7 cellular contexts compared by ENCODE assay signal in genomic region chr6:119490050-119490449, GRCh38.
A peak's percentile ranks its signal among the peaks of the same experiment; 100 is the strongest.
DNase-seq lines count a peak whose midpoint lies in the region; ATAC-seq and TF ChIP-seq lines count a peak whose summit lies in the region.
"Not testable (repeated sequence)": the region's sequence is repeated elsewhere in the genome, so short reads cannot be mapped to it uniquely, and the experiment has no call there.

No MANE protein-coding gene starts in this region.

- H4K20me1 ChIP-seq in MM.1S (ENCODE audit: insufficient read depth, low read length), result not testable (repeated sequence)

- H3K27ac Mint-ChIP-seq in T-helper 2 cell treated with Interferon-gamma antibody and Interleukin-4, amounts not matched to agents 5 μg/mL and 100 μg/mL, for 36 hours, result peak overlapping the region; percentile 84
- peak overlapping the region; percentile 75 for H3K27ac Mint-ChIP-seq in activated CD8-positive, alpha-beta T cell treated with anti-CD3 and anti-CD28 coated beads, Interleukin-2, amount 10 ng/mL, durations not matched to agents 7 days and 5 days
- not testable (repeated sequence) for H3K27ac Mint-ChIP-seq in activated T-helper 2 cell treated with anti-CD3 and anti-CD28 coated beads, Interferon-gamma antibody, Interleukin-2, Interleukin-4, amounts not matched to agents 10 μg/mL and 5 μg/mL and 100 μg/mL, durations not matched to agents 14 hours and 24 hours and 36 hours
- H3K27ac Mint-ChIP-seq in activated naive CD8-positive, alpha-beta T cell treated with anti-CD3 and anti-CD28 coated beads, Interleukin-2, amount 10 ng/mL, durations not matched to agents 7 days and 5 days, result peak overlapping the region; percentile 91
- peak overlapping the region in 5 of 6 donors; percentile 5 to 77 (median 46) for H3K27ac Mint-ChIP-seq in naive B cell
- H3K27ac Mint-ChIP-seq in stimulated activated naive CD8-positive, alpha-beta T cell treated with anti-CD3 and anti-CD28 coated beads, Interleukin-15, Interleukin-2, amounts not matched to agents 100 ng/mL and 50 ng/mL, for 24 hours, result peak overlapping the region; percentile 38

- peak overlapping the region; percentile 55 for H3K4me3 Mint-ChIP-seq in T-helper 2 cell treated with Interferon-gamma antibody and Interleukin-4, amounts not matched to agents 5 μg/mL and 100 μg/mL, for 36 hours
- H3K4me3 Mint-ChIP-seq in activated CD8-positive, alpha-beta T cell treated with anti-CD3 and anti-CD28 coated beads, Interleukin-2, amount 10 ng/mL, durations not matched to agents 7 days and 5 days, result peak overlapping the region; percentile 38
- H3K4me3 Mint-ChIP-seq in activated T-helper 2 cell treated with anti-CD3 and anti-CD28 coated beads, Interferon-gamma antibody, Interleukin-2, Interleukin-4, amounts not matched to agents 10 μg/mL and 5 μg/mL and 100 μg/mL, durations not matched to agents 14 hours and 24 hours and 36 hours (ENCODE audit: low read depth), result peak overlapping the region; percentile 3
- peak overlapping the region; percentile 74 for H3K4me3 Mint-ChIP-seq in activated naive CD8-positive, alpha-beta T cell treated with anti-CD3 and anti-CD28 coated beads, Interleukin-2, amount 10 ng/mL, durations not matched to agents 7 days and 5 days
- H3K4me3 Mint-ChIP-seq in naive B cell, result peak overlapping the region in 7 of 8 donors; percentile 3 to 76 (median 54)
- not testable (repeated sequence) for H3K4me3 Mint-ChIP-seq in stimulated activated naive CD8-positive, alpha-beta T cell treated with anti-CD3 and anti-CD28 coated beads, Interleukin-15, Interleukin-2, amounts not matched to agents 100 ng/mL and 50 ng/mL, for 24 hours

- H3K9me3 Mint-ChIP-seq in T-helper 2 cell treated with Interferon-gamma antibody and Interleukin-4, amounts not matched to agents 5 μg/mL and 100 μg/mL, for 36 hours, result peaks cover 19% of the 10 kb centered on the region
- H3K9me3 Mint-ChIP-seq in activated CD8-positive, alpha-beta T cell treated with anti-CD3 and anti-CD28 coated beads, Interleukin-2, amount 10 ng/mL, durations not matched to agents 7 days and 5 days (ENCODE audit: insufficient read depth), result not testable (repeated sequence)
- peaks cover 18% of the 10 kb centered on the region for H3K9me3 Mint-ChIP-seq in activated T-helper 2 cell treated with anti-CD3 and anti-CD28 coated beads, Interferon-gamma antibody, Interleukin-2, Interleukin-4, amounts not matched to agents 10 μg/mL and 5 μg/mL and 100 μg/mL, durations not matched to agents 14 hours and 24 hours and 36 hours
- H3K9me3 Mint-ChIP-seq in activated naive CD8-positive, alpha-beta T cell treated with anti-CD3 and anti-CD28 coated beads, Interleukin-2, amount 10 ng/mL, durations not matched to agents 7 days and 5 days, result peaks cover 16% of the 10 kb centered on the region
- peaks cover 0 to 10% (median 0%) of the 10 kb centered on the region in 7 donors for H3K9me3 Mint-ChIP-seq in naive B cell
- H3K9me3 Mint-ChIP-seq in stimulated activated naive CD8-positive, alpha-beta T cell treated with anti-CD3 and anti-CD28 coated beads, Interleukin-15, Interleukin-2, amounts not matched to agents 100 ng/mL and 50 ng/mL, for 24 hours, result peaks cover 23% of the 10 kb centered on the region

- H3K27me3 Mint-ChIP-seq in T-helper 2 cell treated with Interferon-gamma antibody and Interleukin-4, amounts not matched to agents 5 μg/mL and 100 μg/mL, for 36 hours (ENCODE audit: low read depth), result peaks cover 35% of the 10 kb centered on the region
- H3K27me3 Mint-ChIP-seq in activated CD8-positive, alpha-beta T cell treated with anti-CD3 and anti-CD28 coated beads, Interleukin-2, amount 10 ng/mL, durations not matched to agents 7 days and 5 days (ENCODE audit: low read depth); activated naive CD8-positive, alpha-beta T cell treated with anti-CD3 and anti-CD28 coated beads, Interleukin-2, amount 10 ng/mL, durations not matched to agents 7 days and 5 days; naive B cell; stimulated activated naive CD8-positive, alpha-beta T cell treated with anti-CD3 and anti-CD28 coated beads, Interleukin-15, Interleukin-2, amounts not matched to agents 100 ng/mL and 50 ng/mL, for 24 hours: not testable (repeated sequence)
- peaks cover 28% of the 10 kb centered on the region for H3K27me3 Mint-ChIP-seq in activated T-helper 2 cell treated with anti-CD3 and anti-CD28 coated beads, Interferon-gamma antibody, Interleukin-2, Interleukin-4, amounts not matched to agents 10 μg/mL and 5 μg/mL and 100 μg/mL, durations not matched to agents 14 hours and 24 hours and 36 hours (ENCODE audit: low read depth)

- DNase-seq in MM.1S, result peak; percentile 29
- DNase-seq in T-helper 2 cell treated with Interferon-gamma antibody and Interleukin-4, amounts not matched to agents 5 μg/mL and 100 μg/mL, for 36 hours (ENCODE audit: low spot score); activated CD8-positive, alpha-beta T cell treated with anti-CD3 and anti-CD28 coated beads, Interleukin-2, amount 10 ng/mL, durations not matched to agents 7 days and 5 days; activated T-helper 2 cell treated with anti-CD3 and anti-CD28 coated beads, Interferon-gamma antibody, Interleukin-2, Interleukin-4, amounts not matched to agents 10 μg/mL and 5 μg/mL and 100 μg/mL, durations not matched to agents 14 hours and 24 hours and 36 hours (ENCODE audit: low spot score); activated naive CD8-positive, alpha-beta T cell treated with anti-CD3 and anti-CD28 coated beads, Interleukin-2, amount 10 ng/mL, durations not matched to agents 7 days and 5 days: not testable (repeated sequence)
- peak; percentile 12 for DNase-seq in naive B cell

- peaks cover 20% of the 10 kb centered on the region for H3K4me1 Mint-ChIP-seq in T-helper 2 cell treated with Interferon-gamma antibody and Interleukin-4, amounts not matched to agents 5 μg/mL and 100 μg/mL, for 36 hours (ENCODE audit: low read depth)
- H3K4me1 Mint-ChIP-seq in activated CD8-positive, alpha-beta T cell treated with anti-CD3 and anti-CD28 coated beads, Interleukin-2, amount 10 ng/mL, durations not matched to agents 7 days and 5 days (ENCODE audit: low read depth), result peaks cover 27% of the 10 kb centered on the region
- peaks cover 22% of the 10 kb centered on the region for H3K4me1 Mint-ChIP-seq in activated T-helper 2 cell treated with anti-CD3 and anti-CD28 coated beads, Interferon-gamma antibody, Interleukin-2, Interleukin-4, amounts not matched to agents 10 μg/mL and 5 μg/mL and 100 μg/mL, durations not matched to agents 14 hours and 24 hours and 36 hours (ENCODE audit: low read depth)
- H3K4me1 Mint-ChIP-seq in activated naive CD8-positive, alpha-beta T cell treated with anti-CD3 and anti-CD28 coated beads, Interleukin-2, amount 10 ng/mL, durations not matched to agents 7 days and 5 days, result peaks cover 21% of the 10 kb centered on the region
- H3K4me1 Mint-ChIP-seq in naive B cell, result peaks cover 11 to 19% (median 19%) of the 10 kb centered on the region in 3 donors
- H3K4me1 Mint-ChIP-seq in stimulated activated naive CD8-positive, alpha-beta T cell treated with anti-CD3 and anti-CD28 coated beads, Interleukin-15, Interleukin-2, amounts not matched to agents 100 ng/mL and 50 ng/mL, for 24 hours (ENCODE audit: low read depth), result peaks cover 17% of the 10 kb centered on the region

- not testable (repeated sequence) for H3K9me3 ChIP-seq in MM.1S (replicated peaks; ENCODE audit: insufficient read depth, low read length)

- not testable (repeated sequence) for H3K9ac ChIP-seq in MM.1S (ENCODE audit: low read length)

- not testable (repeated sequence) for ATAC-seq in activated CD8-positive, alpha-beta T cell treated with anti-CD3 and anti-CD28 coated beads, Interleukin-2, amount 10 ng/mL, durations not matched to agents 7 days and 5 days; activated naive CD8-positive, alpha-beta T cell treated with anti-CD3 and anti-CD28 coated beads, Interleukin-2, amount 10 ng/mL, durations not matched to agents 7 days and 5 days (ENCODE audit: low read depth); naive B cell (ENCODE audit: low read depth in 2 of 2)

- POLR2A ChIA-PET in activated CD8-positive, alpha-beta T cell treated with anti-CD3 and anti-CD28 coated beads, Interleukin-2, amount 10 ng/mL, durations not matched to agents 7 days and 5 days (lab: Charles Lee); activated naive CD8-positive, alpha-beta T cell treated with anti-CD3 and anti-CD28 coated beads, Interleukin-2, amount 10 ng/mL, durations not matched to agents 7 days and 5 days (lab: Charles Lee): not testable (repeated sequence)

- intact Hi-C loops in activated T-helper 2 cell treated with anti-CD3 and anti-CD28 coated beads, Interferon-gamma antibody, Interleukin-2, Interleukin-4, amounts not matched to agents 10 μg/mL and 5 μg/mL and 100 μg/mL, durations not matched to agents 14 hours and 24 hours and 36 hours (cut with micrococcal nuclease), result not testable (repeated sequence)

- peaks cover 11% of the 10 kb centered on the region for H3K36me3 Mint-ChIP-seq in T-helper 2 cell treated with Interferon-gamma antibody and Interleukin-4, amounts not matched to agents 5 μg/mL and 100 μg/mL, for 36 hours (ENCODE audit: low read depth)
- H3K36me3 Mint-ChIP-seq in activated CD8-positive, alpha-beta T cell treated with anti-CD3 and anti-CD28 coated beads, Interleukin-2, amount 10 ng/mL, durations not matched to agents 7 days and 5 days (ENCODE audit: low read depth), result peaks cover 27% of the 10 kb centered on the region
- peaks cover 22% of the 10 kb centered on the region for H3K36me3 Mint-ChIP-seq in activated T-helper 2 cell treated with anti-CD3 and anti-CD28 coated beads, Interferon-gamma antibody, Interleukin-2, Interleukin-4, amounts not matched to agents 10 μg/mL and 5 μg/mL and 100 μg/mL, durations not matched to agents 14 hours and 24 hours and 36 hours (ENCODE audit: low read depth)
- peaks cover 46% of the 10 kb centered on the region for H3K36me3 Mint-ChIP-seq in activated naive CD8-positive, alpha-beta T cell treated with anti-CD3 and anti-CD28 coated beads, Interleukin-2, amount 10 ng/mL, durations not matched to agents 7 days and 5 days
- not testable (repeated sequence) for H3K36me3 Mint-ChIP-seq in naive B cell; stimulated activated naive CD8-positive, alpha-beta T cell treated with anti-CD3 and anti-CD28 coated beads, Interleukin-15, Interleukin-2, amounts not matched to agents 100 ng/mL and 50 ng/mL, for 24 hours (ENCODE audit: low read depth)

- not testable (repeated sequence) for H3F3A ChIP-seq in MM.1S (ENCODE audit: insufficient read depth, low read length)

- H3K4me2 ChIP-seq in MM.1S (ENCODE audit: low read depth, low read length), result peak overlapping the region; percentile 27; the same call in 1 of the 2 replicates

- H3K9me2 ChIP-seq in MM.1S (replicated peaks; ENCODE audit: insufficient read depth, low read length), result not testable (repeated sequence)

- not testable (repeated sequence) for H3K27me3 ChIP-seq in MM.1S (replicated peaks; ENCODE audit: insufficient read depth, low read length)

- H2AFZ ChIP-seq in MM.1S (ENCODE audit: low read length), result not testable (repeated sequence)

- peak overlapping the region; percentile 2; the same call in 1 of the 2 replicates for H3K27ac ChIP-seq in MM.1S (ENCODE audit: low read length)

- H3K79me2 ChIP-seq in MM.1S (ENCODE audit: low read length), result not testable (repeated sequence)

- H3K4me1 ChIP-seq in MM.1S (ENCODE audit: low read length), result peaks cover 13% of the 10 kb centered on the region

- TF ChIP-seq CTCF in MM.1S (IDR thresholded peaks at IDR 0.05; ENCODE audit: low read length), result not testable (repeated sequence)

- CTCF ChIA-PET in activated CD8-positive, alpha-beta T cell treated with anti-CD3 and anti-CD28 coated beads, Interleukin-2, amount 10 ng/mL, durations not matched to agents 7 days and 5 days (lab: Charles Lee), result not testable (repeated sequence)

- not testable (repeated sequence) for H3K4me3 ChIP-seq in MM.1S (ENCODE audit: low read length)

- H3K36me3 ChIP-seq in MM.1S (replicated peaks; ENCODE audit: insufficient read depth, low read length), result not testable (repeated sequence)
